Comparison of ENCODE assay signal across 22 cellular contexts in the genomic region with DNA sequence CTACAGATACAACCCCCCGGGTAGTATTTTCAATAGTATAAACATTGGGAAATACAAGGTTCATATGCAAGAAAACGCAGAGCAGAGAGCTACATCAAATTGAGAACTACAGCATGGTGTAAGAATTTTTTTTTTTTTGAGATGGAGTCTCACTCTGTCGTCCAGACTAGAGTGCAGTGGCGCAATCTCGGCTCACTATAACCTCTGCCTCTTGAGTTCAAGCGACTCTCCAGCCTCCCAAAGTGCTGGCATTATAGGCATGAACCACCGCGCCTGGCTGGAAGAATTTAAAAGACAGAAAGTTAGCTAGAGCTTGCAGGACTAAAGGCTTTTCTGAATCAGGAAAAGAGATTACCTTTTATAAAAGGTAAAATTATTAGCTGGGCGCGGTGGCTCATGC. TPM values are rescaled to one million over a fixed set of nuclear protein-coding genes. Genes with fewer than 3 reads are reported as not detected.
A peak's percentile ranks its signal among the peaks of the same experiment; 100 is the strongest.
DNase-seq lines count a peak whose midpoint lies in the region; ATAC-seq and TF ChIP-seq lines count a peak whose summit lies in the region.
"Had no signal": no experiment of that assay in that cellular context is flagged by ENCODE, and none has a peak within 500 bp of the region (broad histone marks: within the 10 kb centered on the region; RNA-seq: fewer than 3 reads in every experiment).

No MANE protein-coding gene starts in this region.

- no peak overlapping the region for H3K27ac ChIP-seq in left lung
- H3K27ac ChIP-seq in upper lobe of right lung = no peak overlapping the region
- H3K27ac ChIP-seq: A549, GM23248 had no signal

- H3K27me3 Mint-ChIP-seq in natural killer cell (ENCODE audit: low read depth in 2 of 2) (no peaks in the 10 kb centered on the region), type B pancreatic cell (no peaks in the 10 kb centered on the region)
- H3K27me3 Mint-ChIP-seq in natural killer cell treated with Interleukin-12 subunit alpha and Interleukin-12 subunit beta and Interleukin-15 and Interleukin-18, amount 100 ng/mL, for 72 hours = no peaks in the 10 kb centered on the region
- no peaks in the 10 kb centered on the region for H3K27me3 Mint-ChIP-seq in activated T-helper 17 cell treated with anti-CD3 and anti-CD28 coated beads, Interleukin-2, amount 50 U/mL, for 72 hours
- H3K27me3 Mint-ChIP-seq: CD4-positive, alpha-beta T cell; CD8-positive, alpha-beta memory T cell had no signal

- TF ChIP-seq CTCF in natural killer cell (IDR thresholded peaks at IDR 0.05) = no peak
- TF ChIP-seq CTCF in left lung (IDR thresholded peaks at IDR 0.05) = no peak
- no peak for TF ChIP-seq CTCF in upper lobe of right lung (IDR thresholded peaks at IDR 0.05)
- no peak for TF ChIP-seq CTCF in type B pancreatic cell (conservative IDR thresholded peaks at IDR 0.05)

- H3K4me1 ChIP-seq in left lung (no peaks in the 10 kb centered on the region), upper lobe of right lung (no peaks in the 10 kb centered on the region)

- no peaks in the 10 kb centered on the region for H3K9me3 ChIP-seq in left lung
- H3K9me3 ChIP-seq in upper lobe of right lung = no peaks in the 10 kb centered on the region
- H3K9me3 ChIP-seq: A549 had no signal

- H3K27ac Mint-ChIP-seq in natural killer cell (peak overlapping the region; percentile 2 to 49), type B pancreatic cell (no peak overlapping the region)
- H3K27ac Mint-ChIP-seq in natural killer cell treated with Interleukin-12 subunit alpha and Interleukin-12 subunit beta and Interleukin-15 and Interleukin-18, amount 100 ng/mL, for 72 hours = peak overlapping the region in 1 of 2 donors; percentile 0
- H3K27ac Mint-ChIP-seq in activated T-helper 17 cell treated with anti-CD3 and anti-CD28 coated beads, Interleukin-2, amount 50 U/mL, for 72 hours = peak overlapping the region; percentile 28
- H3K27ac Mint-ChIP-seq: CD4-positive, alpha-beta T cell had no signal

- ATAC-seq in natural killer cell (no peak), left lung (peak; percentile 81), upper lobe of right lung (peak; percentile 71), GM19023 (IDR thresholded peaks at IDR 0.05; ENCODE audit: unreplicated experiment) (no peak), GM21360 (IDR thresholded peaks at IDR 0.05; ENCODE audit: unreplicated experiment) (no peak)
- ATAC-seq in natural killer cell treated with Interleukin-12 subunit alpha and Interleukin-12 subunit beta and Interleukin-15 and Interleukin-18, amount 100 ng/mL, for 72 hours = no peak
- no peak for ATAC-seq in activated T-helper 17 cell treated with anti-CD3 and anti-CD28 coated beads, Interleukin-2, amount 50 U/mL, for 72 hours (replicated peaks)
- ATAC-seq: A549, GM12878 had no signal

- H3K9me3 Mint-ChIP-seq in natural killer cell (no peaks in the 10 kb centered on the region), type B pancreatic cell (no peaks in the 10 kb centered on the region)
- H3K9me3 Mint-ChIP-seq in natural killer cell treated with Interleukin-12 subunit alpha and Interleukin-12 subunit beta and Interleukin-15 and Interleukin-18, amount 100 ng/mL, for 72 hours = no peaks in the 10 kb centered on the region
- no peaks in the 10 kb centered on the region for H3K9me3 Mint-ChIP-seq in activated T-helper 17 cell treated with anti-CD3 and anti-CD28 coated beads, Interleukin-2, amount 50 U/mL, for 72 hours
- H3K9me3 Mint-ChIP-seq: CD14-positive monocyte; CD4-positive, alpha-beta T cell; CD8-positive, alpha-beta memory T cell had no signal

- peaks cover 0 to 13% of the 10 kb centered on the region in 2 donors for H3K4me1 Mint-ChIP-seq in natural killer cell
- H3K4me1 Mint-ChIP-seq in natural killer cell treated with Interleukin-12 subunit alpha and Interleukin-12 subunit beta and Interleukin-15 and Interleukin-18, amount 100 ng/mL, for 72 hours (ENCODE audit: low read depth in 2 of 2) = no peaks in the 10 kb centered on the region
- H3K4me1 Mint-ChIP-seq in activated T-helper 17 cell treated with anti-CD3 and anti-CD28 coated beads, Interleukin-2, amount 50 U/mL, for 72 hours = no peaks in the 10 kb centered on the region
- H3K4me1 Mint-ChIP-seq in type B pancreatic cell (ENCODE audit: unreplicated experiment) = no peaks in the 10 kb centered on the region
- H3K4me1 Mint-ChIP-seq: CD8-positive, alpha-beta memory T cell had no signal

- intact Hi-C loops in natural killer cell (cut with micrococcal nuclease) (no loop called here), left lung (cut with DNase I) (no loop called here), upper lobe of right lung (cut with DNase I) (no loop called here)

- no peak for DNase-seq in natural killer cell
- no peak for DNase-seq in natural killer cell treated with Interleukin-12 subunit alpha and Interleukin-12 subunit beta and Interleukin-15 and Interleukin-18, amount 100 ng/mL, for 72 hours (ENCODE audit: low spot score)
- DNase-seq in left lung = peak in 1 of 2 donors; percentile 56
- peak; percentile 72 for DNase-seq in upper lobe of right lung
- DNase-seq in type B pancreatic cell (ENCODE audit: extremely low spot score, unreplicated experiment) = no peak
- DNase-seq: 8988T; ACHN; CD4-positive, alpha-beta T cell; CD8-positive, alpha-beta memory T cell; DMS 273 treated with DMSO at 0.1 percent for 48 hours; DMS79; EL; GDM1; GM23248; H7; HCEC 1CT had no signal

- peaks cover 0 to 57% of the 10 kb centered on the region in 2 donors for H3K36me3 ChIP-seq in left lung
- peaks cover 50% of the 10 kb centered on the region for H3K36me3 ChIP-seq in upper lobe of right lung

- H3K27me3 ChIP-seq in left lung (no peaks in the 10 kb centered on the region), upper lobe of right lung (no peaks in the 10 kb centered on the region)

- no peak overlapping the region for H3K4me3 ChIP-seq in left lung
- no peak overlapping the region for H3K4me3 ChIP-seq in upper lobe of right lung
- H3K4me3 ChIP-seq: A549, GM12878, GM23248 had no signal

- H3K36me3 Mint-ChIP-seq in natural killer cell (peaks cover 11% of the 10 kb centered on the region), type B pancreatic cell (peaks cover 13% of the 10 kb centered on the region)
- peaks cover 19% of the 10 kb centered on the region for H3K36me3 Mint-ChIP-seq in natural killer cell treated with Interleukin-12 subunit alpha and Interleukin-12 subunit beta and Interleukin-15 and Interleukin-18, amount 100 ng/mL, for 72 hours
- H3K36me3 Mint-ChIP-seq in activated T-helper 17 cell treated with anti-CD3 and anti-CD28 coated beads, Interleukin-2, amount 50 U/mL, for 72 hours (ENCODE audit: low read depth) = peaks cover 55% of the 10 kb centered on the region

- H3K4me3 Mint-ChIP-seq in natural killer cell = no peak overlapping the region
- H3K4me3 Mint-ChIP-seq in natural killer cell treated with Interleukin-12 subunit alpha and Interleukin-12 subunit beta and Interleukin-15 and Interleukin-18, amount 100 ng/mL, for 72 hours = no peak overlapping the region
- no peak overlapping the region for H3K4me3 Mint-ChIP-seq in activated T-helper 17 cell treated with anti-CD3 and anti-CD28 coated beads, Interleukin-2, amount 50 U/mL, for 72 hours
- H3K4me3 Mint-ChIP-seq in type B pancreatic cell = no peak overlapping the region
- H3K4me3 Mint-ChIP-seq: CD14-positive monocyte; CD4-positive, alpha-beta T cell; CD8-positive, alpha-beta memory T cell had no signal

RNA-seq across cellular contexts. Expression of a gene that starts 42.0 kb away (rescaled TPM):
- total RNA-seq in natural killer cell (10 to 100 TPM; 24.9 to 33.5 (median 26.1) TPM), left lung (10 to 100 TPM; 13.6 to 17.6 TPM), upper lobe of right lung (8.6 TPM), type B pancreatic cell (ENCODE audit: low replicate concordance) (8.4 and 10.2 TPM in 2 replicates)
- total RNA-seq in natural killer cell treated with Interleukin-12 subunit alpha and Interleukin-12 subunit beta and Interleukin-15 and Interleukin-18, amount 100 ng/mL, for 72 hours = 10 to 100 TPM; 18.4 to 27.5 TPM
- 10 to 100 TPM; 25.7 to 32.9 TPM for total RNA-seq in activated T-helper 17 cell treated with anti-CD3 and anti-CD28 coated beads, Interleukin-2, amount 50 U/mL, for 72 hours

RNA-seq across cellular contexts. Expression of a gene that starts 42.1 kb away (rescaled TPM):
- total RNA-seq in natural killer cell = 10 to 100 TPM in 1 of 3 donors, 1 to 10 TPM in 2; 7.7 to 10.9 (median 9.3) TPM
- total RNA-seq in natural killer cell treated with Interleukin-12 subunit alpha and Interleukin-12 subunit beta and Interleukin-15 and Interleukin-18, amount 100 ng/mL, for 72 hours = 10 to 100 TPM; 13.2 to 13.3 TPM
- 10 to 100 TPM in 1 of 2 donors, 1 to 10 TPM in 1; 7.8 to 10.9 TPM for total RNA-seq in activated T-helper 17 cell treated with anti-CD3 and anti-CD28 coated beads, Interleukin-2, amount 50 U/mL, for 72 hours
- total RNA-seq in left lung = 10 to 100 TPM in 1 of 2 donors, 1 to 10 TPM in 1; 9.8 to 12.7 TPM
- total RNA-seq in upper lobe of right lung = 12.4 TPM
- total RNA-seq in type B pancreatic cell (ENCODE audit: low replicate concordance) = 10.2 and 11.2 TPM in 2 replicates

RNA-seq across cellular contexts. Expression of a gene that starts 47.1 kb away (rescaled TPM):
- total RNA-seq in natural killer cell (10 to 100 TPM; 41.6 to 53.6 (median 43.8) TPM), left lung (10 to 100 TPM; 75.2 to 98.0 TPM), upper lobe of right lung (92.0 TPM), type B pancreatic cell (ENCODE audit: low replicate concordance) (26.5 and 31.0 TPM in 2 replicates)
- total RNA-seq in natural killer cell treated with Interleukin-12 subunit alpha and Interleukin-12 subunit beta and Interleukin-15 and Interleukin-18, amount 100 ng/mL, for 72 hours = 10 to 100 TPM; 22.5 to 36.9 TPM
- total RNA-seq in activated T-helper 17 cell treated with anti-CD3 and anti-CD28 coated beads, Interleukin-2, amount 50 U/mL, for 72 hours = 10 to 100 TPM in 1 of 2 donors, 1 to 10 TPM in 1; 8.7 to 10.9 TPM

RNA-seq across cellular contexts. Expression of a gene that starts 47.2 kb away (rescaled TPM):
- total RNA-seq in natural killer cell (under 1 TPM in 2 of 3 donors, not detected in 1; 0.47 to 0.53 TPM), left lung (1 to 10 TPM; 3.4 to 3.9 TPM), upper lobe of right lung (2.3 TPM), type B pancreatic cell (ENCODE audit: low replicate concordance) (2.1 and 2.3 TPM in 2 replicates)
- not detected for total RNA-seq in natural killer cell treated with Interleukin-12 subunit alpha and Interleukin-12 subunit beta and Interleukin-15 and Interleukin-18, amount 100 ng/mL, for 72 hours
- not detected for total RNA-seq in activated T-helper 17 cell treated with anti-CD3 and anti-CD28 coated beads, Interleukin-2, amount 50 U/mL, for 72 hours
- total RNA-seq: CD4-positive, alpha-beta T cell had no signal

Comparison
In these comparisons a context has a peak if more than half of its experiments do, and no peak if none do; other contexts are left out.
1. ATAC-seq: peak in left lung (single experiment) and upper lobe of right lung (single experiment); none in natural killer cell (0 of 3), natural killer cell treated with Interleukin-12 subunit alpha and Interleukin-12 subunit beta and Interleukin-15 and Interleukin-18, amount 100 ng/mL, for 72 hours (0 of 2), activated T-helper 17 cell treated with anti-CD3 and anti-CD28 coated beads, Interleukin-2, amount 50 U/mL, for 72 hours (single experiment), GM19023 (single experiment) and GM21360 (single experiment).